In genomic region chr1:234676103-234676594, GRCh38 we compare ENCODE assay signal across 8 cellular contexts.
DNase-seq lines count a peak whose midpoint lies in the region; ATAC-seq and TF ChIP-seq lines count a peak whose summit lies in the region.

No MANE protein-coding gene starts in this region.

- H3K27me3 Mint-ChIP-seq in CD4-positive, alpha-beta memory T cell: no peaks in the 10 kb centered on the region

- H3K9me3 Mint-ChIP-seq in CD4-positive, alpha-beta memory T cell: no peaks in the 10 kb centered on the region

- peak overlapping the region; percentile 86 for H2AFZ ChIP-seq in SU-DHL-6 (ENCODE audit: low read depth, low read length, severe bottlenecking)

- H3K9me2 ChIP-seq in SU-DHL-6 (replicated peaks; ENCODE audit: insufficient read depth, low read length): no peaks in the 10 kb centered on the region

- peak overlapping the region in 1 of 2 donors; percentile 31 for H3K4me3 ChIP-seq in CD4-positive, alpha-beta memory T cell (ENCODE audit: low read length in 2 of 2)
- peak overlapping the region; percentile 49 for H3K4me3 ChIP-seq in SU-DHL-6 (ENCODE audit: insufficient read depth, low read length, poor library complexity, severe bottlenecking)

- H3K36me3 ChIP-seq in CD4-positive, alpha-beta memory T cell (ENCODE audit: insufficient read depth, low read length): no peaks in the 10 kb centered on the region
- no peaks in the 10 kb centered on the region for H3K36me3 ChIP-seq in SU-DHL-6 (ENCODE audit: low read length)

- H4K20me1 ChIP-seq in SU-DHL-6 (ENCODE audit: low read depth, low read length): no peaks in the 10 kb centered on the region

- H3K4me1 ChIP-seq in CD4-positive, alpha-beta memory T cell (ENCODE audit: insufficient read depth, low read length): peaks cover 7% of the 10 kb centered on the region

- peak overlapping the region; percentile 74 to 85 (median 80) for H3K4me3 Mint-ChIP-seq in CD4-positive, alpha-beta memory T cell

- H3K4me1 Mint-ChIP-seq in CD4-positive, alpha-beta memory T cell: peaks cover 8 to 12% (median 9%) of the 10 kb centered on the region in 4 donors

- ATAC-seq in GM21360 (IDR thresholded peaks at IDR 0.05; ENCODE audit: unreplicated experiment) (peak; percentile 66), left ventricle myocardium superior (peak; percentile 97)

- CTCF ChIA-PET in CD4-positive, alpha-beta memory T cell (lab: Charles Lee; ENCODE audit: partially characterized antibody): no interaction called here

- peak overlapping the region; percentile 32; the same call in 1 of the 2 replicates for H3K9ac ChIP-seq in SU-DHL-6 (ENCODE audit: low read length)

- no peak overlapping the region for H3K27ac ChIP-seq in CD4-positive, alpha-beta memory T cell (ENCODE audit: low read depth, low read length)
- no peak overlapping the region for H3K27ac ChIP-seq in SU-DHL-6 (ENCODE audit: low read depth, low read length)
- peak overlapping the region; percentile 90 for H3K27ac ChIP-seq in angular gyrus (ENCODE audit: low read depth, low read length)

- H3K9me3 ChIP-seq in CD4-positive, alpha-beta memory T cell (ENCODE audit: control insufficient read depth in 1 of 2, low read length in 2 of 2): no peaks in the 10 kb centered on the region
- H3K9me3 ChIP-seq in SU-DHL-6 (ENCODE audit: insufficient read depth, low read length): no peaks in the 10 kb centered on the region

- no peaks in the 10 kb centered on the region for H3K27me3 ChIP-seq in CD4-positive, alpha-beta memory T cell (ENCODE audit: insufficient read depth, low read length)
- no peaks in the 10 kb centered on the region for H3K27me3 ChIP-seq in SU-DHL-6 (ENCODE audit: low read length)

- H3K4me2 ChIP-seq in SU-DHL-6 (ENCODE audit: low read depth, low read length, poor library complexity, severe bottlenecking): peak overlapping the region; percentile 64

- no peak for TF ChIP-seq CTCF in SU-DHL-6 (IDR thresholded peaks at IDR 0.05; ENCODE audit: insufficient read depth, low read length, poor library complexity, severe bottlenecking)

- H3K79me2 ChIP-seq in SU-DHL-6 (ENCODE audit: insufficient read depth, low read length): no peaks in the 10 kb centered on the region

- H3K36me3 Mint-ChIP-seq in CD4-positive, alpha-beta memory T cell: no peaks in the 10 kb centered on the region

- POLR2A ChIA-PET in CD4-positive, alpha-beta memory T cell (lab: Charles Lee; ENCODE audit: partially characterized antibody): no interaction called here

- no peaks in the 10 kb centered on the region for H3F3A ChIP-seq in SU-DHL-6 (ENCODE audit: insufficient read depth)

- intact Hi-C loops in CD4-positive, alpha-beta memory T cell (cut with micrococcal nuclease): loop anchor here (1.0 to 2.0 kb wide), 2 partner anchors 65 to 77 kb away; no protein-coding TSS in a partner anchor
- intact Hi-C loops in left ventricle myocardium superior (cut with micrococcal nuclease) (loop anchor here (10.0 kb wide), 1 partner anchor 51 kb away; no protein-coding TSS in a partner anchor), posterior vena cava (cut with DNase I) (no loop called here)

- peak overlapping the region in 5 of 7 donors; percentile 48 to 87 (median 68) for H3K27ac Mint-ChIP-seq in CD4-positive, alpha-beta memory T cell

- DNase-seq in CD4-positive, alpha-beta memory T cell: peak; percentile 38 to 56 (median 40)
- DNase-seq in LoVo (ENCODE audit: low spot score) (peak; percentile 44), left ventricle myocardium superior (peak; percentile 87), posterior vena cava (ENCODE audit: low spot score) (peak; percentile 91), ureter (ENCODE audit: low spot score) (peak; percentile 64)

Comparison
In these comparisons a context has a peak if more than half of its experiments do, and no peak if none do; other contexts are left out.
1. DNase-seq: peak in every context shown above with its lines; median percentile 91 in posterior vena cava; 87 in left ventricle myocardium superior; 64 in ureter; 44 in LoVo; 40 in CD4-positive, alpha-beta memory T cell.
2. intact Hi-C loops: an anchor here in CD4-positive, alpha-beta memory T cell (1.0 to 2.0 kb wide) and left ventricle myocardium superior (10.0 kb wide); none called in posterior vena cava.